ENCODE assay signal across 11 cellular contexts in the genomic region with DNA sequence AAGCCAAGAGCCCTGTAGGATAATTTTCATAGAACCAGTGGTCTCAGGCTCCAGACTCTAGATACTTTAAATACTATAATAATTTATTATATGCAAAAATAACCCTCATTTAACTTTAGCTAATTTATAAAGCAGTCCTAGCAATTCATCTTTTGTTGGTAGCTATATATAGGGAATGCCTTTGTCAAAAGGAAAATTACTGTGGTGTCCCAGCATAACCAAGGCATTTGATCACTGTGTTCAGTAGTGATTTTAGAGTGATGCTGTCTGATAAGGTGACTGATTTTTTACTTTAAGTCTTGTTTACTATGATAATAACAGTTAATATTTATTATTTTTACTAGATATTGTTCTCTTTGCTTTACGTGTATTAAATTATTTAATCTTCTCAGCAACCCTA.
"Had no signal": no experiment of that assay in that cellular context is flagged by ENCODE, and none has a peak within 500 bp of the region (broad histone marks: within the 10 kb centered on the region; RNA-seq: fewer than 3 reads in every experiment).

No MANE protein-coding gene starts in this region.

- H3K27ac Mint-ChIP-seq: GM23338, H9, HFFc6 had no signal

- DNase-seq: GM23248, GOT3, H7, H9, HCEC 1CT, HFFc6 had no signal

- ATAC-seq: GM23338, HCT116 had no signal

- H3K4me2 ChIP-seq: GM23338 had no signal

- FAIRE-seq: H1, H54 had no signal

- H3K36me3 ChIP-seq: HAP-1 had no signal

- H3K9ac ChIP-seq: GM23248 had no signal

- H3K4me3 ChIP-seq: GM23248, GM23338, HAP-1 had no signal

- H3K9me3 ChIP-seq: HAP-1 had no signal

- H3K4me3 Mint-ChIP-seq: GM23338, H9, HFFc6 had no signal

- H3K27ac ChIP-seq: GM23248 had no signal

- H3K9me3 Mint-ChIP-seq: GM23338, H9, HFFc6 had no signal

- H2AFZ ChIP-seq: GM23248, GM23338 had no signal
